In genomic region chr7:151432658-151433521, GRCh38 we compare ENCODE assay signal across 8 cellular contexts. TPM values are rescaled to one million over a fixed set of nuclear protein-coding genes. Genes with fewer than 3 reads are reported as not detected.
DNase-seq lines count a peak whose midpoint lies in the region; ATAC-seq and TF ChIP-seq lines count a peak whose summit lies in the region.

No MANE protein-coding gene starts in this region.

- peak; percentile 25; the same call in 1 of the 2 replicates for TF ChIP-seq CTCF in BJ (IDR thresholded peaks at IDR 0.05; ENCODE audit: insufficient read depth, low read depth, low read length)
- peak; percentile 56 for TF ChIP-seq CTCF in NB4 (IDR thresholded peaks at IDR 0.05; ENCODE audit: low read depth, low read length)
- TF ChIP-seq CTCF in brain microvascular endothelial cell (IDR thresholded peaks at IDR 0.05; ENCODE audit: low read depth, low read length, missing control alignments), result peak; percentile 39

- in situ Hi-C loops in brain microvascular endothelial cell (cut with HindIII; ENCODE audit: low pct_ligation_motif_present, low sequenced_read_pairs), result no loop called here

- H3K4me3 ChIP-seq in BJ (ENCODE audit: low read depth, low read length) (no peak overlapping the region), NB4 (ENCODE audit: low read depth, low read length) (no peak overlapping the region), brain microvascular endothelial cell (ENCODE audit: low read depth, low read length) (no peak overlapping the region)

- DNase-seq in BJ (ENCODE audit: low read depth) (no peak), NB4 (ENCODE audit: low read depth) (peak; percentile 91), brain microvascular endothelial cell (no peak), NCI-H128 (lab: John Stamatoyannopoulos, UW; ENCODE audit: unreplicated experiment) (no peak), Right ventricle myocardium inferior (ENCODE audit: missing footprints) (no peak)

- CTCF ChIA-PET in BJ (lab: Yijun Ruan, JAX), result interaction anchor here (0.6 to 1.5 kb wide), 6 partner anchors 16 to 322 kb away, joined by 3 to 4 read pairs (median 3); no protein-coding TSS in a partner anchor

- no peaks in the 10 kb centered on the region for H3K36me3 ChIP-seq in BJ (ENCODE audit: control insufficient read depth, insufficient read depth, low read length)
- no peaks in the 10 kb centered on the region for H3K36me3 ChIP-seq in brain microvascular endothelial cell (replicated peaks)

- intact Hi-C loops in Right ventricle myocardium inferior (cut with DNase I), result no loop called here

- H3K27me3 ChIP-seq in BJ (ENCODE audit: control insufficient read depth, insufficient read depth, low read length), result peaks cover 1% of the 10 kb centered on the region; the same call in 1 of the 2 replicates
- no peaks in the 10 kb centered on the region for H3K27me3 ChIP-seq in brain microvascular endothelial cell (replicated peaks)

- no peak overlapping the region for H3K27ac ChIP-seq in brain microvascular endothelial cell

- ATAC-seq in GM19372 (IDR thresholded peaks at IDR 0.05; ENCODE audit: low read depth, unreplicated experiment) (peak; percentile 88), Right ventricle myocardium inferior (no peak), HG03135 (IDR thresholded peaks at IDR 0.05; ENCODE audit: unreplicated experiment) (no peak), GM18517 (IDR thresholded peaks at IDR 0.05; ENCODE audit: unreplicated experiment) (no peak)

- no peak for TF ChIP-seq POLR2A in NB4 (IDR thresholded peaks at IDR 0.05; ENCODE audit: extremely low read depth, insufficient read length)

- POLR2A ChIA-PET in BJ (lab: Charles Lee), result no interaction called here

RNA-seq across cellular contexts. Expression of gene CRYGN, which starts 7.1 kb away (rescaled TPM):
- polyA plus RNA-seq in BJ (2011; rRNA removed), result 0.07 and 0.10 TPM in 2 replicates
- not detected in 2 replicates for polyA minus RNA-seq in BJ (2011; rRNA and poly(A)+ RNA removed)
- total RNA-seq in Right ventricle myocardium inferior, result not detected

RNA-seq across cellular contexts. Expression of gene WDR86, which starts 23.1 kb away (rescaled TPM):
- polyA plus RNA-seq in BJ (2011; rRNA removed), result 0.04 TPM in 1 of 2 replicates, not detected in the other
- not detected in 2 replicates for polyA minus RNA-seq in BJ (2011; rRNA and poly(A)+ RNA removed)
- total RNA-seq in Right ventricle myocardium inferior, result 0.41 TPM
